Comparison of ENCODE assay signal across 1 cellular context in the genomic region with DNA sequence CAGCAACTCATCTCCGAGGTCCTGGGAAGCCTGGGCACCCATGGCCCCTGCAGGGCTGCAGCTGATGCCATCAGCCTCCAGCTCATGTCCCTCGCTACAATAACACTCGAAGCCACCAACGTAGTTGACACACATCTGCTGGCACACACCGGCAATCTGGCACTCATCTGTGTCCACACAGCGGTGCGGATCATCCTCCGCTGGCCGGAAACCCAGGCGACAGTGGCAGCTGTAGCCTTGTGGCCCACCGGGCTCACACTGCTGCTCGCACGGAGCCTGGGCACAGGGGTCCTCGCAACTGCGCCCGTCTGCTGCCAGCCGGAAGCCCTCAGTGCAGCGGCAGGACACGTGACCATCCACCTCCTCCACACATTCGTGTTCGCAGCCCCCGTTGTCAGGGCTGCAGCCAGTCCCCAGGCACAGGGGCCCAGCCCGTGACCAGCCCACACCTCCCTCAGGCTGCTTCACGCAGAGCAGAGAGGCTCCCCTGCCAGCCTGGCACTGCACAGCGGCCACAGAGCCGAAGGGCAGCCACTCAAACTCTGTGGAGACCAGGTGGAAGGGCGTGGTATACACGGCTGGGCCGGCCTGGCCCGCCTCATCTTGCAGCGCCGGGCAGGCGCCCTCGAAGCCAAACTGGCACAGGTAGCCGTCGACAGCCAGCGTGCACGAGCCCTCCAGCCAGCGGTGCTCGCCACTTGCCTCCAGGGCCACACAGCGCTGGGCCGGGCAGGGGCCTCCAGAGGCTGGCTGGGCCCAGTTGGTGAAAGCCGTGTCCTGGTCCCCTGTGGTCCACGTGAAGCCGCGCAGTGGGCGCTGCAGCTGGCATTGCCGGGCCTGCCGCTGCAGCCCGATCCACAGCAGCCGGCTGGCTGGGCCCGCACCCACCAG.
TF ChIP-seq lines count a peak whose summit lies in the region.

No MANE protein-coding gene starts in this region.

TF ChIP-seq in H1, 55 proteins besides CTCF, POLR2A, EP300 and RAD21:
- TF ChIP-seq NRF1 (IDR thresholded peaks at IDR 0.05; ENCODE audit: low read depth, low read length) (no peak), BCL11A (IDR thresholded peaks at IDR 0.05; ENCODE audit: low read depth in 2 of 2, low read length in 2 of 2) (no peak), SIN3A (conservative IDR thresholded peaks at IDR 0.05 in 1 of 2, IDR thresholded peaks at IDR 0.05 in 1 of 2; ENCODE audit: low read depth in 1 of 2, low read length in 2 of 2) (no peak), MAFK (IDR thresholded peaks at IDR 0.05; ENCODE audit: low read depth, low read length) (no peak), RXRA (IDR thresholded peaks at IDR 0.05; ENCODE audit: insufficient read depth, low read depth, low read length) (no peak), ZNF274 (IDR thresholded peaks at IDR 0.05; ENCODE audit: borderline replicate concordance, extremely low read depth, low read length) (no peak), RBBP5 (IDR thresholded peaks at IDR 0.05; ENCODE audit: borderline replicate concordance, low read depth, low read length) (no peak), GTF2F1 (IDR thresholded peaks at IDR 0.05; ENCODE audit: borderline replicate concordance, low read depth, low read length) (no peak), CHD7 (IDR thresholded peaks at IDR 0.05; ENCODE audit: insufficient replicate concordance, low read length) (no peak), EZH2 (IDR thresholded peaks at IDR 0.05; ENCODE audit: low read depth, low read length, severe bottlenecking) (no peak)
- TF ChIP-seq, protein P1, sequence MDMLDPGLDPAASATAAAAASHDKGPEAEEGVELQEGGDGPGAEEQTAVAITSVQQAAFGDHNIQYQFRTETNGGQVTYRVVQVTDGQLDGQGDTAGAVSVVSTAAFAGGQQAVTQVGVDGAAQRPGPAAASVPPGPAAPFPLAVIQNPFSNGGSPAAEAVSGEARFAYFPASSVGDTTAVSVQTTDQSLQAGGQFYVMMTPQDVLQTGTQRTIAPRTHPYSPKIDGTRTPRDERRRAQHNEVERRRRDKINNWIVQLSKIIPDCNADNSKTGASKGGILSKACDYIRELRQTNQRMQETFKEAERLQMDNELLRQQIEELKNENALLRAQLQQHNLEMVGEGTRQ (IDR thresholded peaks at IDR 0.05; ENCODE audit: low read length), result no peak
TF ChIP-seq in H1: peak in this region for 0.
